12 cellular contexts compared by ENCODE assay signal in genomic region chr19:38216785-38217746, GRCh38. TPM values are rescaled to one million over a fixed set of nuclear protein-coding genes. Genes with fewer than 3 reads are reported as not detected.
"Had no signal": no experiment of that assay in that cellular context is flagged by ENCODE, and none has a peak within 500 bp of the region (broad histone marks: within the 10 kb centered on the region; RNA-seq: fewer than 3 reads in every experiment).

No MANE protein-coding gene starts in this region.

- H3K4me3 ChIP-seq: ovary, suprapubic skin had no signal

- H3K9me3 Mint-ChIP-seq: dendritic cell treated with granulocyte-macrophage colony-stimulating factor and Interleukin-4, amounts not matched to agents 40 ng/mL and 50 ng/mL, for 4 days; T-helper 1 cell treated with Interleukin-12 subunit alpha and Interleukin-12 subunit beta and Interleukin-4 antibody, amounts not matched to agents 30 μg/mL and 1 μg/mL, for 36 hours had no signal

- H3K36me3 ChIP-seq: ovary, suprapubic skin had no signal

- H3K4me3 Mint-ChIP-seq: activated naive CD8-positive, alpha-beta T cell treated with anti-CD3 and anti-CD28 coated beads, Interleukin-2, amount 50 U/mL, for 24 hours; dendritic cell treated with granulocyte-macrophage colony-stimulating factor and Interleukin-4, amounts not matched to agents 40 ng/mL and 50 ng/mL, for 4 days; naive thymus-derived CD8-positive, alpha-beta T cell; T-helper 1 cell treated with Interleukin-12 subunit alpha and Interleukin-12 subunit beta and Interleukin-4 antibody, amounts not matched to agents 30 μg/mL and 1 μg/mL, for 36 hours had no signal

- H3K27me3 ChIP-seq: ovary had no signal

- H3K9me3 ChIP-seq: ovary, suprapubic skin had no signal

- DNase-seq: activated CD4-positive, alpha-beta T cell treated with anti-CD3 and anti-CD28 coated beads for 4 hours; activated naive CD4-positive, alpha-beta T cell treated with Interleukin-2 at 50 U/mL for 16 hours; activated naive CD8-positive, alpha-beta T cell treated with anti-CD3 and anti-CD28 coated beads, Interleukin-2, amount 50 U/mL, for 24 hours; naive thymus-derived CD8-positive, alpha-beta T cell; ovary; stimulated activated CD4-positive, alpha-beta T cell treated with anti-CD3 and anti-CD28 coated beads, Interleukin-4, amount 100 ng/mL, for 1 hour; stimulated activated CD8-positive, alpha-beta memory T cell treated with anti-CD3 and anti-CD28 coated beads, Interleukin-4, amount 100 ng/mL, for 48 hours; stimulated activated naive CD8-positive, alpha-beta T cell treated with anti-CD3 and anti-CD28 coated beads, Interleukin-15, Interleukin-2, amounts not matched to agents 100 U/mL and 50 U/mL, for 24 hours had no signal

- H3K27ac ChIP-seq: ovary, suprapubic skin had no signal

- H3K27ac Mint-ChIP-seq: activated naive CD8-positive, alpha-beta T cell treated with anti-CD3 and anti-CD28 coated beads, Interleukin-2, amount 50 U/mL, for 24 hours; dendritic cell treated with granulocyte-macrophage colony-stimulating factor and Interleukin-4, amounts not matched to agents 40 ng/mL and 50 ng/mL, for 4 days; T-helper 1 cell treated with Interleukin-12 subunit alpha and Interleukin-12 subunit beta and Interleukin-4 antibody, amounts not matched to agents 30 μg/mL and 1 μg/mL, for 36 hours had no signal

RNA-seq across cellular contexts. Expression of gene DPF1, which starts 7.0 kb away (rescaled TPM):
- total RNA-seq: naive thymus-derived CD8-positive, alpha-beta T cell; ureter had no signal
